7 cellular contexts compared by ENCODE assay signal in genomic region chr7:151518105-151518780, GRCh38. TPM values are rescaled to one million over a fixed set of nuclear protein-coding genes. Genes with fewer than 3 reads are reported as not detected.
DNase-seq lines count a peak whose midpoint lies in the region; ATAC-seq and TF ChIP-seq lines count a peak whose summit lies in the region.

No MANE protein-coding gene starts in this region.

- peaks cover 12% of the 10 kb centered on the region; the same call in 1 of the 2 replicates for H3F3A ChIP-seq in GM23248 (ENCODE audit: insufficient read depth)

- H3K27ac ChIP-seq in GM23248 (peak overlapping the region; percentile 96), upper lobe of left lung (peak overlapping the region; percentile 99 to 100 (median 99))

- no peaks in the 10 kb centered on the region for H3K27me3 ChIP-seq in GM23248 (replicated peaks; ENCODE audit: insufficient read depth)
- H3K27me3 ChIP-seq in upper lobe of left lung, result no peaks in the 10 kb centered on the region

- H3K36me3 Mint-ChIP-seq in activated naive CD4-positive, alpha-beta T cell treated with anti-CD3 and anti-CD28 coated beads for 36 hours (ENCODE audit: low read depth), result peaks cover 16% of the 10 kb centered on the region

- peaks cover 53% of the 10 kb centered on the region for H3K4me1 Mint-ChIP-seq in activated naive CD4-positive, alpha-beta T cell treated with anti-CD3 and anti-CD28 coated beads for 36 hours (ENCODE audit: low read depth)

- H3K4me3 Mint-ChIP-seq in activated naive CD4-positive, alpha-beta T cell treated with anti-CD3 and anti-CD28 coated beads for 36 hours, result peak overlapping the region; percentile 98

- no peak for TF ChIP-seq POLR2A in upper lobe of left lung (IDR thresholded peaks at IDR 0.05)

- no peak for TF ChIP-seq EP300 in upper lobe of left lung (IDR thresholded peaks at IDR 0.05)

- no peaks in the 10 kb centered on the region for H3K9me3 Mint-ChIP-seq in activated naive CD4-positive, alpha-beta T cell treated with anti-CD3 and anti-CD28 coated beads for 36 hours

- H3K4me2 ChIP-seq in GM23248 (ENCODE audit: unreplicated experiment), result peak overlapping the region; percentile 96

- intact Hi-C loops in activated naive CD4-positive, alpha-beta T cell treated with anti-CD3 and anti-CD28 coated beads for 36 hours (cut with micrococcal nuclease), result loop anchor here (1.0 to 10.0 kb wide), 5 partner anchors 11 to 417 kb away; no protein-coding TSS in a partner anchor
- intact Hi-C loops in Right ventricle myocardium inferior (cut with DNase I), result loop anchor here (5.0 kb wide), 1 partner anchor 56 kb away; no protein-coding TSS in a partner anchor
- intact Hi-C loops in posterior vena cava (cut with DNase I), result loop anchor here in 1 of 2 donors (2.0 kb wide), 1 partner anchor 57 kb away; no protein-coding TSS in a partner anchor

- peak overlapping the region; percentile 84 for H3K4me3 ChIP-seq in GM23248
- H3K4me3 ChIP-seq in upper lobe of left lung, result peak overlapping the region; percentile 71 to 97 (median 87)

- 3 to 4% methylated on average over 30 of the region's 30 CpGs for WGBS in GM23248 (ENCODE audit: low coverage in 1 of 2, low lambda C conversion rate in 2 of 2, missing lambda C conversion rate in 2 of 2), 2 experiments
- WGBS in upper lobe of left lung, 2 donors, result 2 to 3% methylated on average over 28 to 30 of the region's 30 CpGs

- H4K20me1 ChIP-seq in GM23248 (ENCODE audit: insufficient read depth), result peaks cover 35% of the 10 kb centered on the region

- no peaks in the 10 kb centered on the region for H3K9me2 ChIP-seq in GM23248 (ENCODE audit: insufficient read depth)

- H3K9me3 ChIP-seq in GM23248 (ENCODE audit: low read depth) (no peaks in the 10 kb centered on the region), upper lobe of left lung (no peaks in the 10 kb centered on the region)

- no peak for ATAC-seq in Right ventricle myocardium inferior
- ATAC-seq in upper lobe of left lung (ENCODE audit: low FRiP score in 2 of 2), result no peak

- no peak overlapping the region; the same call in 1 of the 2 replicates for H2AFZ ChIP-seq in GM23248

- TF ChIP-seq CTCF in upper lobe of left lung (IDR thresholded peaks at IDR 0.05), result no peak

- H3K9ac ChIP-seq in GM23248, result peak overlapping the region; percentile 98

- H3K4me1 ChIP-seq in GM23248 (ENCODE audit: insufficient read depth), result peaks cover 10% of the 10 kb centered on the region
- peaks cover 24 to 58% (median 33%) of the 10 kb centered on the region in 4 donors for H3K4me1 ChIP-seq in upper lobe of left lung

- H3K36me3 ChIP-seq in GM23248 (ENCODE audit: low read depth), result no peaks in the 10 kb centered on the region; the same call in 1 of the 2 replicates
- H3K36me3 ChIP-seq in upper lobe of left lung, result no peaks in the 10 kb centered on the region

- in situ Hi-C loops in GM23248 (cut with MboI), result no loop called here

- peak overlapping the region; percentile 91 for H3K27ac Mint-ChIP-seq in activated naive CD4-positive, alpha-beta T cell treated with anti-CD3 and anti-CD28 coated beads for 36 hours

- peaks cover 57% of the 10 kb centered on the region for H3K79me2 ChIP-seq in GM23248 (ENCODE audit: insufficient read depth)

- DNase-seq in GM23248 (peak; percentile 73), RKO (ENCODE audit: low spot score) (peak; percentile 90), Right ventricle myocardium inferior (ENCODE audit: missing footprints) (peak; percentile 75), posterior vena cava (ENCODE audit: low spot score) (peak; percentile 89), upper lobe of left lung (peak in 1 of 2 donors; percentile 64), cerebellum (ENCODE audit: low spot score) (no peak)
- DNase-seq in activated naive CD4-positive, alpha-beta T cell treated with anti-CD3 and anti-CD28 coated beads for 36 hours, result peak; percentile 79

- CTCF ChIA-PET in activated naive CD4-positive, alpha-beta T cell treated with anti-CD3 and anti-CD28 coated beads for 36 hours (lab: Charles Lee), result interaction anchor here (0.6 to 1.0 kb wide), 4 partner anchors 11 to 240 kb away, joined by 3 read pairs; no protein-coding TSS in a partner anchor

- no peaks in the 10 kb centered on the region for H3K27me3 Mint-ChIP-seq in activated naive CD4-positive, alpha-beta T cell treated with anti-CD3 and anti-CD28 coated beads for 36 hours (ENCODE audit: low read depth)

RNA-seq across cellular contexts. Expression of gene RHEB, which starts 1.5 kb away (rescaled TPM):
- 86.4 and 91.4 TPM in 2 replicates for total RNA-seq in GM23248 (2014; rRNA removed; shearing (Covaris generic))
- polyA plus RNA-seq in GM23248 (2016; fragmentation: Nextera tagmentation; extraction: Ambion mirVana), result 226 and 235 TPM in 2 replicates
- total RNA-seq in activated naive CD4-positive, alpha-beta T cell treated with anti-CD3 and anti-CD28 coated beads for 36 hours, result 10 to 100 TPM; 58.7 to 62.7 TPM
- total RNA-seq in Right ventricle myocardium inferior (135 TPM), posterior vena cava (100 to 1,000 TPM; 119 to 138 TPM), upper lobe of left lung (100 to 1,000 TPM in 2 of 6 donors, 10 to 100 TPM in 4; 63.0 to 105 (median 93.4) TPM), cerebellum (59.5 TPM)
